16 cellular contexts compared by ENCODE assay signal in the genomic region with DNA sequence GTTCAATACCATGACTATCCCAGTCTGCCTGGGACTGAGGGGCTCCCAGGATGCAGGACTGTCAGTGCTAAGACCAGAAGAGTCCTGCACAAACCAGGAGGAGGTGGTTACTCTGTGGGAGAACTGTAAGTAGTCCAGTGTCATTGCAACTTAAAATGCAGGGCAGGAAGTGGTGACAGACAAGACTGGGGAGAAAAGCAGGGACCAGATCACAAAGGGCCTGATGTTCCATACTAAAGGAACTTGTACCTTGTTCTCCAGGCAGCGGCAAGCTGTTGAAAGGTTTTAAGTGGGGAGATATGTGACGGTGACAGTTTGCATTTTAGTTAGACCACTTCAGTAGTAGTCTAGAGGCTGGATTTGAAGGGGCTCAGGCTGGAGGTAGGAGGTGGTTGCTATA.
"Had no signal": no experiment of that assay in that cellular context is flagged by ENCODE, and none has a peak within 500 bp of the region (broad histone marks: within the 10 kb centered on the region; RNA-seq: fewer than 3 reads in every experiment).

No MANE protein-coding gene starts in this region.

- H3K9ac ChIP-seq: parathyroid adenoma had no signal

- H3K4me3 Mint-ChIP-seq: activated naive CD4-positive, alpha-beta T cell treated with anti-CD3 and anti-CD28 coated beads for 36 hours; activated T-helper 17 cell treated with anti-CD3 and anti-CD28 coated beads, Interleukin-2, amount 50 U/mL, for 72 hours; naive B cell; stimulated activated naive CD8-positive, alpha-beta T cell treated with anti-CD3 and anti-CD28 coated beads, Interleukin-15, Interleukin-2, amounts not matched to agents 100 ng/mL and 50 ng/mL, for 24 hours had no signal

- H3K4me1 ChIP-seq: gastroesophageal sphincter, parathyroid adenoma, suprapubic skin had no signal

- H3K27ac Mint-ChIP-seq: activated naive CD4-positive, alpha-beta T cell treated with anti-CD3 and anti-CD28 coated beads for 36 hours; activated T-helper 17 cell treated with anti-CD3 and anti-CD28 coated beads, Interleukin-2, amount 50 U/mL, for 72 hours; stimulated activated naive CD8-positive, alpha-beta T cell treated with anti-CD3 and anti-CD28 coated beads, Interleukin-15, Interleukin-2, amounts not matched to agents 100 ng/mL and 50 ng/mL, for 24 hours had no signal

- H2AFZ ChIP-seq: parathyroid adenoma had no signal

- H3K9me3 ChIP-seq: gastroesophageal sphincter, heart right ventricle, neutrophil, suprapubic skin had no signal

- DNase-seq: activated CD4-positive, alpha-beta T cell treated with anti-CD3 and anti-CD28 coated beads, Interleukin-2, amount 50 U/mL, for 1 hour; activated naive CD4-positive, alpha-beta T cell treated with anti-CD3 and anti-CD28 coated beads for 36 hours; dorsolateral prefrontal cortex; heart right ventricle; mammary epithelial cell; naive B cell; right cardiac atrium; stimulated activated CD4-positive, alpha-beta T cell treated with anti-CD3 and anti-CD28 coated beads, Interleukin-15, amount 100 ng/mL, for 24 hours had no signal

- H3K4me3 ChIP-seq: dorsolateral prefrontal cortex, gastroesophageal sphincter, heart right ventricle, skin epidermis, suprapubic skin had no signal

- H3K27me3 Mint-ChIP-seq: activated T-helper 17 cell treated with anti-CD3 and anti-CD28 coated beads, Interleukin-2, amount 50 U/mL, for 72 hours; naive B cell; stimulated activated naive CD8-positive, alpha-beta T cell treated with anti-CD3 and anti-CD28 coated beads, Interleukin-15, Interleukin-2, amounts not matched to agents 100 ng/mL and 50 ng/mL, for 24 hours had no signal

- H3K9me3 Mint-ChIP-seq: activated T-helper 17 cell treated with anti-CD3 and anti-CD28 coated beads, Interleukin-2, amount 50 U/mL, for 72 hours had no signal

- H3K4me1 Mint-ChIP-seq: activated T-helper 17 cell treated with anti-CD3 and anti-CD28 coated beads, Interleukin-2, amount 50 U/mL, for 72 hours had no signal

- ATAC-seq: activated CD4-positive, CD25-positive, alpha-beta regulatory T cell treated with anti-CD3 and anti-CD28 coated beads, Interleukin-2, amount 50 U/mL, for 24 hours; activated T-helper 17 cell treated with anti-CD3 and anti-CD28 coated beads, Interleukin-2, amount 50 U/mL, for 72 hours; gastroesophageal sphincter had no signal

- H3K27me3 ChIP-seq: dorsolateral prefrontal cortex, gastroesophageal sphincter, heart right ventricle, neutrophil, suprapubic skin had no signal

- H3K27ac ChIP-seq: dorsolateral prefrontal cortex, gastroesophageal sphincter, heart right ventricle, neutrophil, parathyroid adenoma, skin epidermis, suprapubic skin had no signal

- H3K36me3 ChIP-seq: gastroesophageal sphincter, heart right ventricle, neutrophil, suprapubic skin had no signal
